9 cellular contexts compared by ENCODE assay signal in the genomic region with DNA sequence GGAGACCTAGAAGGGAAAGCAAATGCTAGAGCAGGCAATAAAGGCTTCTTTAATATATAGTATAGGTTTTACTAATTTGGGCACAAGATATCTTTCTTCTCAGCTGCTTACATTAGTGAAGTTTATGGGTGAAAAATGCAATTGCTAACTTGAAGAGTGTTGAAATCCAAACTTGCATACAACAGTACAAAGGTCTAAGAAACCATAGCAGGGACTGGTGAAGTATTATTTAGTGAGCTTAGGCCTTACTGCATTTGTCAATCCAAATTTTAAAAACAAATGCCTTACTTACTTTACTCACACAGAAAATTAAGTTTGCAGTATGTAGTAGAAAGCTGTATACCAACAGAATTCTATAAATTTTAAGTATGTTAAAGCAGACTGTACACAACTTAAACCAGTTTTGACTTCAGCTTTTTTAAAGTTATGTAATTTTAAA. TPM values are rescaled to one million over a fixed set of nuclear protein-coding genes. Genes with fewer than 3 reads are reported as not detected.
DNase-seq lines count a peak whose midpoint lies in the region; ATAC-seq, FAIRE-seq and TF ChIP-seq lines count a peak whose summit lies in the region.
"Had no signal": no experiment of that assay in that cellular context is flagged by ENCODE, and none has a peak within 500 bp of the region (broad histone marks: within the 10 kb centered on the region; RNA-seq: fewer than 3 reads in every experiment).

No MANE protein-coding gene starts in this region.

- no peak overlapping the region for H2BK120ac ChIP-seq in mesendoderm (ENCODE audit: low read depth, low read length)

- peak overlapping the region in 4 of 10 donors; percentile 99 to 100 (median 99) for H3K27ac ChIP-seq in heart right ventricle
- peak overlapping the region; percentile 89; the same call in 2 of the 3 replicates for H3K27ac ChIP-seq in K562 (ENCODE audit: extremely low read depth, low read depth, low read length)
- no peak overlapping the region for H3K27ac ChIP-seq in mesendoderm (ENCODE audit: low read depth, low read length)
- H3K27ac ChIP-seq in uterus, result peak overlapping the region; percentile 98 to 99
- H3K27ac ChIP-seq in testis, result no peak overlapping the region
- H3K27ac ChIP-seq in upper lobe of left lung, result no peak overlapping the region

- TF ChIP-seq RAD21 in K562 (CRISPR knock-in tag; conservative IDR thresholded peaks at IDR 0.05 in 1 of 2, IDR thresholded peaks at IDR 0.05 in 1 of 2), result no peak

- in situ Hi-C loops in K562 (cut with MboI), result no loop called here

- TF ChIP-seq CTCF in heart right ventricle (IDR thresholded peaks at IDR 0.05), result no peak
- TF ChIP-seq CTCF in K562 (IDR thresholded peaks at IDR 0.05 in 2 of 3, conservative IDR thresholded peaks at IDR 0.05 in 1 of 3; ENCODE audit: insufficient read depth in 2 of 3, low read depth in 1 of 3, low read length in 3 of 3), result no peak
- TF ChIP-seq CTCF in uterus (IDR thresholded peaks at IDR 0.05), result no peak
- TF ChIP-seq CTCF in testis (IDR thresholded peaks at IDR 0.05), result no peak
- no peak for TF ChIP-seq CTCF in upper lobe of left lung (IDR thresholded peaks at IDR 0.05)

- no peak overlapping the region for H3K4ac ChIP-seq in mesendoderm (ENCODE audit: low read depth, low read length)

- peaks cover 3% of the 10 kb centered on the region for H3K79me1 ChIP-seq in mesendoderm (ENCODE audit: low read length)

- H4K20me1 ChIP-seq in K562 (replicated peaks; ENCODE audit: control insufficient read depth, insufficient read depth, low read length), result no peaks in the 10 kb centered on the region

- no peak overlapping the region for H3K23ac ChIP-seq in mesendoderm (ENCODE audit: low read length)

- H3K4me3 ChIP-seq in heart right ventricle, result peak overlapping the region in 6 of 10 donors; percentile 68 to 98 (median 96)
- peak overlapping the region; percentile 98 for H3K4me3 ChIP-seq in K562
- no peak overlapping the region for H3K4me3 ChIP-seq in mesendoderm (ENCODE audit: low read length)
- H3K4me3 ChIP-seq in uterus, result peak overlapping the region in 1 of 2 donors; percentile 80
- H3K4me3 ChIP-seq in testis, result no peak overlapping the region
- H3K4me3 ChIP-seq in upper lobe of left lung, result peak overlapping the region in 2 of 4 donors; percentile 63 to 90

- no peak for FAIRE-seq in K562 (lab: Jason Lieb, UNC)

- BruUV-seq in K562 (replicated peaks; lab: Mats Ljungman, UMichigan), result no TSS peak

- TF ChIP-seq EP300 in K562 (IDR thresholded peaks at IDR 0.05; ENCODE audit: low read length) (no peak), upper lobe of left lung (IDR thresholded peaks at IDR 0.05) (no peak)

- no peaks in the 10 kb centered on the region for H3K9me3 ChIP-seq in heart right ventricle
- no peaks in the 10 kb centered on the region for H3K9me3 ChIP-seq in K562 (replicated peaks; ENCODE audit: control insufficient read depth, insufficient read depth, low read depth, low read length)
- no peaks in the 10 kb centered on the region for H3K9me3 ChIP-seq in uterus
- no peaks in the 10 kb centered on the region for H3K9me3 ChIP-seq in testis
- no peaks in the 10 kb centered on the region for H3K9me3 ChIP-seq in upper lobe of left lung

- H3K79me2 ChIP-seq in K562 (ENCODE audit: control insufficient read depth, insufficient read depth, low read length), result peaks cover 84% of the 10 kb centered on the region
- peaks cover 55% of the 10 kb centered on the region for H3K79me2 ChIP-seq in mesendoderm (ENCODE audit: control insufficient read depth, insufficient read depth, low read length)

- H3K9me1 ChIP-seq in K562 (ENCODE audit: control insufficient read depth, insufficient read depth, low read length), result no peaks in the 10 kb centered on the region

- H3K27me3 ChIP-seq in heart right ventricle (no peaks in the 10 kb centered on the region), K562 (ENCODE audit: control insufficient read depth in 2 of 2, insufficient read depth in 2 of 2, low read length in 2 of 2) (no peaks in the 10 kb centered on the region), mesendoderm (ENCODE audit: insufficient read depth, low read length, poor library complexity) (no peaks in the 10 kb centered on the region), uterus (no peaks in the 10 kb centered on the region), testis (no peaks in the 10 kb centered on the region), upper lobe of left lung (no peaks in the 10 kb centered on the region)

- no peak for TF ChIP-seq POLR2A in K562 (conservative IDR thresholded peaks at IDR 0.05)
- no peak for TF ChIP-seq POLR2A in uterus (IDR thresholded peaks at IDR 0.05)
- TF ChIP-seq POLR2A in testis (IDR thresholded peaks at IDR 0.05), result no peak
- no peak for TF ChIP-seq POLR2A in upper lobe of left lung (IDR thresholded peaks at IDR 0.05)

- H3K36me3 ChIP-seq in heart right ventricle (peaks cover 0 to 24% (median 0%) of the 10 kb centered on the region in 9 donors), K562 (ENCODE audit: control insufficient read depth, insufficient read depth, low read length) (peaks cover 38% of the 10 kb centered on the region), mesendoderm (ENCODE audit: control insufficient read depth, insufficient read depth, low read length) (no peaks in the 10 kb centered on the region), uterus (no peaks in the 10 kb centered on the region), testis (ENCODE audit: low read depth, missing control alignments) (no peaks in the 10 kb centered on the region), upper lobe of left lung (no peaks in the 10 kb centered on the region)

- no peak overlapping the region for H4K5ac ChIP-seq in mesendoderm (ENCODE audit: low read length)

- no peak overlapping the region for H4K8ac ChIP-seq in mesendoderm (ENCODE audit: low read depth, low read length)

- H2AK5ac ChIP-seq in mesendoderm (ENCODE audit: low read length), result no peak overlapping the region

- no peak overlapping the region for H3K18ac ChIP-seq in mesendoderm (ENCODE audit: low read length)

- H3K4me1 ChIP-seq in heart right ventricle (peaks cover 0 to 47% (median 30%) of the 10 kb centered on the region in 9 donors), K562 (replicated peaks in 1 of 2; ENCODE audit: control insufficient read depth in 2 of 2, insufficient read depth in 2 of 2, low read length in 2 of 2) (peaks cover 2 to 8% of the 10 kb centered on the region in 2 experiments; a peak in 3 of 5 replicates), mesendoderm (ENCODE audit: control insufficient read depth, low read depth, low read length) (peaks cover 5% of the 10 kb centered on the region), uterus (peaks cover 0 to 8% of the 10 kb centered on the region in 2 donors), testis (peaks cover 17% of the 10 kb centered on the region), upper lobe of left lung (peaks cover 19 to 30% (median 23%) of the 10 kb centered on the region in 4 donors)

- ATAC-seq in heart right ventricle (no peak), left ventricle myocardium superior (no peak), K562 (no peak), upper lobe of left lung (ENCODE audit: low FRiP score in 2 of 2) (no peak), GM18868 (IDR thresholded peaks at IDR 0.05; ENCODE audit: unreplicated experiment) (no peak)

- CTCF ChIA-PET in K562 (lab: Yijun Ruan, JAX; ENCODE audit: low intra/inter-chr PET ratio), result no interaction called here

- peak overlapping the region; percentile 89 for H3K4me2 ChIP-seq in K562 (ENCODE audit: insufficient read depth, low read length)
- peak overlapping the region; percentile 29 for H3K4me2 ChIP-seq in mesendoderm (ENCODE audit: low read length)

- H3K9ac ChIP-seq in K562 (ENCODE audit: insufficient read depth in 1 of 2, low read depth in 2 of 2, low read length in 2 of 2) (peak overlapping the region in 1 of 2 experiments; percentile 92; a peak in 3 of 4 replicates), mesendoderm (ENCODE audit: low read length) (peak overlapping the region; percentile 36)

- H2BK5ac ChIP-seq in mesendoderm (ENCODE audit: low read length), result no peak overlapping the region

- H2AFZ ChIP-seq in K562 (ENCODE audit: low read depth, low read length), result no peak overlapping the region

- intact Hi-C loops in heart right ventricle (cut with DNase I), result loop anchor here in 3 of 10 donors (2.0 to 10.0 kb wide), 4 partner anchors 29 to 181 kb away; a partner anchor contains a TSS
- intact Hi-C loops in left ventricle myocardium superior (cut with micrococcal nuclease), result no loop called here
- intact Hi-C loops in K562 (cut with micrococcal nuclease), result no loop called here
- intact Hi-C loops in uterus (cut with DNase I; ENCODE audit: low total_unique reads), result no loop called here
- intact Hi-C loops in testis (cut with DNase I; ENCODE audit: low total_unique reads), result no loop called here

- H2BK15ac ChIP-seq in mesendoderm (replicated peaks; ENCODE audit: low read depth), result no peak overlapping the region

- H3K56ac ChIP-seq in mesendoderm (ENCODE audit: low read length), result peak overlapping the region; percentile 52

- POLR2A ChIA-PET in K562 (lab: Yijun Ruan, JAX), result interaction anchor here (0.6 to 3.1 kb wide), 3 partner anchors 8 to 40 kb away, joined by 3 to 17 read pairs (median 7); no protein-coding TSS in a partner anchor

- DNase-seq in heart right ventricle (no peak), left ventricle myocardium superior (no peak), K562 (ENCODE audit: extremely low read depth in 1 of 4, low spot score in 3 of 4) (no peak), mesendoderm (no peak), uterus (no peak), testis (no peak), upper lobe of left lung (no peak)
- DNase-seq: DMS79 had no signal

RNA-seq across cellular contexts. Expression of a gene that starts 1.4 kb away (rescaled TPM):
- total RNA-seq in heart right ventricle (1 to 10 TPM; 6.9 to 9.4 (median 8.5) TPM), left ventricle myocardium superior (6.4 TPM), K562 (2014; rRNA removed) (3.7 TPM in 2 replicates), K562 (2014; rRNA removed; fragmentation: Illumina TruSeq; extraction: Trizol) (7.2 and 7.8 TPM in 2 replicates), K562 (2015; rRNA removed; fragmentation: Illumina TruSeq; extraction: Trizol) (4.6 and 5.9 TPM in 2 replicates), K562 (2021) (5.0 and 5.6 TPM in 2 replicates), uterus (10 to 100 TPM in 2 of 4 donors, 1 to 10 TPM in 2; 2.3 to 30.4 (median 9.9) TPM), testis (10 to 100 TPM; 18.9 to 21.5 TPM), upper lobe of left lung (10 to 100 TPM in 1 of 6 donors, 1 to 10 TPM in 5; 5.3 to 11.1 (median 6.7) TPM)
- polyA plus RNA-seq in heart right ventricle (1 to 10 TPM; 6.2 to 8.5 TPM), K562 (2011; rRNA removed) (2.5 and 6.2 TPM in 2 replicates), K562 (2014; fragmentation: Illumina TruSeq; extraction: Trizol) (5.0 and 6.7 TPM in 2 replicates), K562 (2014; fragmentation: Nextera tagmentation; extraction: Ambion mirVana) (1 to 10 TPM; 5.9 to 6.1 TPM), K562 (2014; rRNA removed) (4.6 and 6.6 TPM in 2 replicates), testis (ENCODE audit: insufficient read depth, low read depth, low replicate concordance) (41.8 TPM)
- total RNA-seq in K562 (2011; cell fraction: chromatin; rRNA removed; ENCODE audit: low replicate concordance), result 6.9 and 7.8 TPM in 2 replicates
- 3.0 and 3.3 TPM in 2 replicates for total RNA-seq in K562 (2011; cell fraction: nucleolus; rRNA removed)
- total RNA-seq in K562 (2011; cell fraction: nucleoplasm; rRNA removed), result 4.0 and 9.5 TPM in 2 replicates
- polyA plus RNA-seq in K562 (2011; cell fraction: cytosol; rRNA removed), result 1.4 and 1.5 TPM in 2 replicates
- polyA plus RNA-seq in K562 (2011; cell fraction: nucleus; rRNA removed), result 2.1 and 3.1 TPM in 2 replicates
- polyA plus RNA-seq in K562 (2012), result 5.3 and 6.4 TPM in 2 replicates
- polyA minus RNA-seq in K562 (2011; rRNA and poly(A)+ RNA removed), result 3.4 and 4.7 TPM in 2 replicates
- polyA minus RNA-seq in K562 (2011; cell fraction: cytosol; rRNA and poly(A)+ RNA removed), result 2.0 and 2.3 TPM in 2 replicates
- 1.7 and 2.8 TPM in 2 replicates for polyA minus RNA-seq in K562 (2011; cell fraction: nucleus; rRNA and poly(A)+ RNA removed)
- 10.3 TPM for polyA plus RNA-seq in mesendoderm (2013, experiment 1 of 2)
- polyA plus RNA-seq in mesendoderm (2013, experiment 2 of 2), result 9.5 TPM

RNA-seq across cellular contexts. Expression of a gene that starts 2.1 kb away (rescaled TPM):
- total RNA-seq in heart right ventricle, result 10 to 100 TPM; 42.1 to 60.4 (median 52.5) TPM
- polyA plus RNA-seq in heart right ventricle, result 10 to 100 TPM; 10.5 to 13.8 TPM
- total RNA-seq in left ventricle myocardium superior, result 52.2 TPM
- total RNA-seq in K562 (2011; cell fraction: chromatin; rRNA removed; ENCODE audit: low replicate concordance), result 37.9 and 146 TPM in 2 replicates
- 20.3 and 32.5 TPM in 2 replicates for total RNA-seq in K562 (2011; cell fraction: nucleolus; rRNA removed)
- total RNA-seq in K562 (2011; cell fraction: nucleoplasm; rRNA removed), result 42.4 and 69.4 TPM in 2 replicates
- 18.0 and 25.7 TPM in 2 replicates for total RNA-seq in K562 (2014; rRNA removed)
- total RNA-seq in K562 (2014; rRNA removed; fragmentation: Illumina TruSeq; extraction: Trizol), result 29.1 and 35.7 TPM in 2 replicates
- 23.7 and 24.7 TPM in 2 replicates for total RNA-seq in K562 (2015; rRNA removed; fragmentation: Illumina TruSeq; extraction: Trizol)
- total RNA-seq in K562 (2021), result 17.6 and 19.9 TPM in 2 replicates
- polyA plus RNA-seq in K562 (2011; rRNA removed), result 16.0 and 16.7 TPM in 2 replicates
- 2.7 and 5.8 TPM in 2 replicates for polyA plus RNA-seq in K562 (2011; cell fraction: cytosol; rRNA removed)
- 17.9 and 25.0 TPM in 2 replicates for polyA plus RNA-seq in K562 (2011; cell fraction: nucleus; rRNA removed)
- 8.7 and 9.7 TPM in 2 replicates for polyA plus RNA-seq in K562 (2012)
- polyA plus RNA-seq in K562 (2014; fragmentation: Illumina TruSeq; extraction: Trizol), result 9.7 and 10.8 TPM in 2 replicates
- 1 to 10 TPM; 5.9 to 6.2 TPM for polyA plus RNA-seq in K562 (2014; fragmentation: Nextera tagmentation; extraction: Ambion mirVana)
- 5.6 and 14.0 TPM in 2 replicates for polyA plus RNA-seq in K562 (2014; rRNA removed)
- 102 and 104 TPM in 2 replicates for polyA minus RNA-seq in K562 (2011; rRNA and poly(A)+ RNA removed)
- 23.7 and 37.6 TPM in 2 replicates for polyA minus RNA-seq in K562 (2011; cell fraction: cytosol; rRNA and poly(A)+ RNA removed)
- 35.5 and 43.8 TPM in 2 replicates for polyA minus RNA-seq in K562 (2011; cell fraction: nucleus; rRNA and poly(A)+ RNA removed)
- 31.7 TPM for polyA plus RNA-seq in mesendoderm (2013, experiment 1 of 2)
- polyA plus RNA-seq in mesendoderm (2013, experiment 2 of 2), result 30.9 TPM
- 10 to 100 TPM; 25.9 to 82.0 (median 65.0) TPM for total RNA-seq in uterus
- 10 to 100 TPM; 60.1 to 65.2 TPM for total RNA-seq in testis
- 35.1 TPM for polyA plus RNA-seq in testis (ENCODE audit: insufficient read depth, low read depth, low replicate concordance)
- total RNA-seq in upper lobe of left lung, result 10 to 100 TPM; 21.9 to 61.4 (median 29.4) TPM

Comparison
In these comparisons a context has a peak if more than half of its experiments do, and no peak if none do; other contexts are left out.
1. H3K27ac ChIP-seq: peak in K562 (single experiment) and uterus (2 of 2); none in mesendoderm (single experiment), testis (0 of 2) and upper lobe of left lung (0 of 4).
2. H3K4me3 ChIP-seq: peak in heart right ventricle (6 of 10) and K562 (single experiment); none in mesendoderm (single experiment) and testis (0 of 2).